8 cellular contexts compared by ENCODE assay signal in genomic region chr2:42196403-42197267, GRCh38. TPM values are rescaled to one million over a fixed set of nuclear protein-coding genes. Genes with fewer than 3 reads are reported as not detected.
DNase-seq lines count a peak whose midpoint lies in the region; ATAC-seq and TF ChIP-seq lines count a peak whose summit lies in the region.

No MANE protein-coding gene starts in this region.

- H3K36me3 ChIP-seq in PC-9 (ENCODE audit: low read depth) (no peaks in the 10 kb centered on the region), stomach (no peaks in the 10 kb centered on the region)

- H3K9me3 ChIP-seq in PC-9 (ENCODE audit: insufficient read depth, low read depth) (no peaks in the 10 kb centered on the region), stomach (no peaks in the 10 kb centered on the region)

- H3K27me3 ChIP-seq in PC-9 (ENCODE audit: insufficient read depth, low read depth) (no peaks in the 10 kb centered on the region), stomach (no peaks in the 10 kb centered on the region)

- H3K4me3 Mint-ChIP-seq in brain = no peak overlapping the region

- no peak for ATAC-seq in activated CD4-positive, CD25-positive, alpha-beta regulatory T cell treated with anti-CD3 and anti-CD28 coated beads, Interleukin-2, amount 50 U/mL, for 24 hours

- peak; percentile 15 for DNase-seq in activated CD4-positive, CD25-positive, alpha-beta regulatory T cell treated with anti-CD3 and anti-CD28 coated beads, Interleukin-2, amount 50 U/mL, for 16 hours (ENCODE audit: low read depth, low spot score)
- DNase-seq in HEK293T (ENCODE audit: extremely low spot score) = peak; percentile 59
- DNase-seq in PC-9 = peak in 1 of 2 experiments; percentile 13
- peak; percentile 71 for DNase-seq in iris pigment epithelial cell (ENCODE audit: low read depth)
- DNase-seq in stomach = peak; percentile 38
- no peak for DNase-seq in T1000 (lab: John Stamatoyannopoulos, UW)

- H3F3A ChIP-seq in PC-9 (ENCODE audit: insufficient read depth, low read depth) = peaks cover 13% of the 10 kb centered on the region

- no peak overlapping the region for H3K4me3 ChIP-seq in PC-9
- H3K4me3 ChIP-seq in stomach = no peak overlapping the region

- CTCF ChIA-PET in HEK293T (lab: Yijun Ruan, JAX) = interaction anchor here (0.6 to 1.1 kb wide), 5 partner anchors 25 to 151 kb away, joined by 3 to 7 read pairs (median 4); no protein-coding TSS in a partner anchor
- CTCF ChIA-PET in PC-9 (lab: Charles Lee) = interaction anchor here (0.7 kb wide), 1 partner anchor 337 kb away, joined by 3 read pairs; no protein-coding TSS in a partner anchor

- TF ChIP-seq EP300 in stomach (IDR thresholded peaks at IDR 0.05) = no peak

- no peaks in the 10 kb centered on the region for H3K27me3 Mint-ChIP-seq in brain

- BruUV-seq in PC-9 (replicated peaks; lab: Mats Ljungman, UMichigan) = no TSS peak

- no peak overlapping the region for H2AFZ ChIP-seq in PC-9

- intact Hi-C loops in PC-9 (cut with micrococcal nuclease; ENCODE audit: unreplicated experiment) = loop anchor here (1.0 to 10.0 kb wide), 3 partner anchors 100 to 342 kb away; no protein-coding TSS in a partner anchor
- intact Hi-C loops in stomach (cut with DNase I; ENCODE audit: low total_unique reads) = no loop called here

- TF ChIP-seq POLR2A in stomach (IDR thresholded peaks at IDR 0.05) = no peak

- H3K27ac ChIP-seq in PC-9 (no peak overlapping the region), stomach (peak overlapping the region; percentile 35 to 61 (median 49))

- WGBS in stomach, 5 donors = 57 to 79% (median 65%) methylated on average over 9 of the region's 9 CpGs

- POLR2A ChIA-PET in HEK293T (lab: Yijun Ruan, JAX) = no interaction called here
- POLR2A ChIA-PET in PC-9 (lab: Charles Lee; ENCODE audit: unreplicated experiment) = no interaction called here

- H3K4me2 ChIP-seq in PC-9 = no peak overlapping the region

- peaks cover 22% of the 10 kb centered on the region for H3K36me3 Mint-ChIP-seq in brain

- H3K4me1 ChIP-seq in PC-9 (replicated peaks; ENCODE audit: insufficient read depth) (peaks cover 13% of the 10 kb centered on the region), stomach (peaks cover 7 to 84% (median 47%) of the 10 kb centered on the region in 4 donors)

- peaks cover 10% of the 10 kb centered on the region; the same call in 1 of the 2 replicates for H4K20me1 ChIP-seq in PC-9 (ENCODE audit: insufficient read depth)

- peaks cover 64% of the 10 kb centered on the region for H3K79me2 ChIP-seq in PC-9 (ENCODE audit: low read depth)

- H3K27ac Mint-ChIP-seq in brain = peak overlapping the region in 2 of 5 experiments; percentile 53 to 79

- H3K4me1 Mint-ChIP-seq in brain = peaks cover 29% of the 10 kb centered on the region

- peaks cover 0 to 3% (median 0%) of the 10 kb centered on the region in 5 experiments for H3K9me3 Mint-ChIP-seq in brain

- TF ChIP-seq CTCF in PC-9 (conservative IDR thresholded peaks at IDR 0.05) (peak; percentile 60), brain (conservative IDR thresholded peaks at IDR 0.05) (peak; percentile 12 to 48), stomach (IDR thresholded peaks at IDR 0.05) (peak in 4 of 7 experiments; percentile 7 to 39 (median 25))

- H3K9me2 ChIP-seq in PC-9 (ENCODE audit: insufficient read depth) = no peaks in the 10 kb centered on the region; the same call in 1 of the 2 replicates

TF ChIP-seq in HEK293T, 16 proteins besides CTCF, POLR2A, EP300 and RAD21:
- TF ChIP-seq NFRKB (IDR thresholded peaks at IDR 0.05) = no peak
- no peak for TF ChIP-seq SP1 (IDR thresholded peaks at IDR 0.05)
- no peak for TF ChIP-seq FOXA1 (IDR thresholded peaks at IDR 0.05)
- no peak for TF ChIP-seq ZNF384 (IDR thresholded peaks at IDR 0.05)
- TF ChIP-seq CTBP1 (IDR thresholded peaks at IDR 0.05; ENCODE audit: borderline replicate concordance) = no peak
- no peak for TF ChIP-seq L3MBTL2 (conservative IDR thresholded peaks at IDR 0.05)
- TF ChIP-seq FOXM1 (IDR thresholded peaks at IDR 0.05; ENCODE audit: borderline replicate concordance) = no peak
- no peak for TF ChIP-seq ELF4 (IDR thresholded peaks at IDR 0.05)
- TF ChIP-seq TARDBP (IDR thresholded peaks at IDR 0.05) = no peak
- TF ChIP-seq PKNOX1 (IDR thresholded peaks at IDR 0.05) = no peak
- TF ChIP-seq LEF1 (IDR thresholded peaks at IDR 0.05; ENCODE audit: borderline replicate concordance) = no peak
- TF ChIP-seq HDGF (IDR thresholded peaks at IDR 0.05; ENCODE audit: borderline replicate concordance) = no peak
- no peak for TF ChIP-seq FOXK2 (IDR thresholded peaks at IDR 0.05)
- TF ChIP-seq ARNT (IDR thresholded peaks at IDR 0.05) = no peak
- TF ChIP-seq SUZ12 (IDR thresholded peaks at IDR 0.05) = no peak
- TF ChIP-seq BHLHE40 (IDR thresholded peaks at IDR 0.05; ENCODE audit: borderline replicate concordance) = no peak

RNA-seq across cellular contexts. Expression of gene EML4, which starts 27.5 kb away (rescaled TPM):
- total RNA-seq in PC-9 (2021) (52.0 and 64.1 TPM in 2 replicates), stomach (100 to 1,000 TPM in 1 of 5 donors, 10 to 100 TPM in 4; 24.6 to 292 (median 65.3) TPM)
- polyA plus RNA-seq in brain (ENCODE audit: insufficient read depth, low read depth, low replicate concordance) (10.7 TPM), stomach (10 to 100 TPM; 10.2 to 13.3 (median 10.5) TPM)
